8 cellular contexts compared by ENCODE assay signal in genomic region chr2:216109962-216110614, GRCh38. TPM values are rescaled to one million over a fixed set of nuclear protein-coding genes. Genes with fewer than 3 reads are reported as not detected.
DNase-seq lines count a peak whose midpoint lies in the region; ATAC-seq and TF ChIP-seq lines count a peak whose summit lies in the region.

No MANE protein-coding gene starts in this region.

- H3K9me3 ChIP-seq in mesodermal cell (ENCODE audit: control insufficient read depth, low read length), result no peaks in the 10 kb centered on the region

- WGBS in mesodermal cell (ENCODE audit: insufficient coverage in 2 of 2), 2 experiments, result 0 to 26% methylated on average over 2 to 4 of the region's 10 CpGs

- TF ChIP-seq CTCF in AG09319 (IDR thresholded peaks at IDR 0.05; ENCODE audit: low read depth, low read length) (peak; percentile 52), GM12875 (IDR thresholded peaks at IDR 0.05; ENCODE audit: borderline replicate concordance, insufficient read depth, low read depth, low read length) (peak; percentile 37; the same call in 1 of the 2 replicates)

- no peak for ATAC-seq in GM18498 (IDR thresholded peaks at IDR 0.05; ENCODE audit: unreplicated experiment)

- H3K4me1 ChIP-seq in mesodermal cell (ENCODE audit: control insufficient read depth, insufficient read depth, low read length, poor library complexity, severe bottlenecking), result peaks cover 14% of the 10 kb centered on the region

- H3K27ac ChIP-seq in mesodermal cell (ENCODE audit: low read depth, low read length, severe bottlenecking), result peak overlapping the region; percentile 82

- DNase-seq in AG09319 (ENCODE audit: extremely low read depth, low read depth) (peak; percentile 37), NOMO-1 treated with DMSO at 0.1 percent for 48 hours (lab: John Stamatoyannopoulos, UW; ENCODE audit: unreplicated experiment) (peak; percentile 78), cerebellum (ENCODE audit: low spot score) (peak; percentile 44), HuH-7.5 (ENCODE audit: low spot score) (no peak), SK-N-DZ (ENCODE audit: low spot score) (no peak)

- H3K36me3 ChIP-seq in mesodermal cell (ENCODE audit: control insufficient read depth, insufficient read depth, low read length), result peaks cover 42% of the 10 kb centered on the region

- H3K4me3 ChIP-seq in GM12875 (ENCODE audit: low read depth, low read length) (peak overlapping the region; percentile 92), mesodermal cell (ENCODE audit: extremely low read depth, insufficient read depth, low read length, poor library complexity, severe bottlenecking) (peak overlapping the region; percentile 94)

RNA-seq across cellular contexts. Expression of gene XRCC5, which starts 0.9 kb away (rescaled TPM):
- 265 TPM for total RNA-seq in cerebellum
- polyA plus RNA-seq in mesodermal cell (2013, experiment 1 of 2), result 312 TPM
- 324 TPM for polyA plus RNA-seq in mesodermal cell (2013, experiment 2 of 2)
- 469 and 473 TPM in 2 replicates for polyA plus RNA-seq in SK-N-DZ (2014; cell fraction: cytosol; rRNA removed)
- 187 and 227 TPM in 2 replicates for polyA plus RNA-seq in SK-N-DZ (2014; cell fraction: nucleus; rRNA removed)

RNA-seq across cellular contexts. Expression of gene TMEM169, which starts 28.4 kb away (rescaled TPM):
- 18.6 TPM for total RNA-seq in cerebellum
- polyA plus RNA-seq in mesodermal cell (2013, experiment 1 of 2), result 8.5 TPM
- polyA plus RNA-seq in mesodermal cell (2013, experiment 2 of 2), result 9.6 TPM
- polyA plus RNA-seq in SK-N-DZ (2014; cell fraction: cytosol; rRNA removed), result 28.3 and 32.8 TPM in 2 replicates
- 11.1 and 16.1 TPM in 2 replicates for polyA plus RNA-seq in SK-N-DZ (2014; cell fraction: nucleus; rRNA removed)

RNA-seq across cellular contexts. Expression of gene PECR, which starts 28.5 kb away (rescaled TPM):
- 50.7 TPM for total RNA-seq in cerebellum
- 8.6 TPM for polyA plus RNA-seq in mesodermal cell (2013, experiment 1 of 2)
- 10.9 TPM for polyA plus RNA-seq in mesodermal cell (2013, experiment 2 of 2)
- 25.1 and 39.7 TPM in 2 replicates for polyA plus RNA-seq in SK-N-DZ (2014; cell fraction: cytosol; rRNA removed)
- 29.7 and 33.0 TPM in 2 replicates for polyA plus RNA-seq in SK-N-DZ (2014; cell fraction: nucleus; rRNA removed)

Comparison
In these comparisons a context has a peak if more than half of its experiments do, and no peak if none do; other contexts are left out.
1. DNase-seq: peak in AG09319 (single experiment), NOMO-1 treated with DMSO at 0.1 percent for 48 hours (single experiment) and cerebellum (single experiment); none in HuH-7.5 (single experiment) and SK-N-DZ (single experiment).